ENCODE assay signal across 8 cellular contexts in genomic region chr2:112137516-112138142, GRCh38. TPM values are rescaled to one million over a fixed set of nuclear protein-coding genes. Genes with fewer than 3 reads are reported as not detected.
A peak's percentile ranks its signal among the peaks of the same experiment; 100 is the strongest.
DNase-seq lines count a peak whose midpoint lies in the region; ATAC-seq and TF ChIP-seq lines count a peak whose summit lies in the region.

No MANE protein-coding gene starts in this region.

- no peak for TF ChIP-seq POLR2A in sigmoid colon (IDR thresholded peaks at IDR 0.05)

- peaks cover 0 to 13% (median 7%) of the 10 kb centered on the region in 4 donors for H3K4me1 ChIP-seq in sigmoid colon

- peaks cover 3% of the 10 kb centered on the region for H3K36me3 Mint-ChIP-seq in activated naive CD4-positive, alpha-beta T cell treated with anti-CD3 and anti-CD28 coated beads, Interleukin-2, amount 50 U/mL, for 24 hours
- H3K36me3 Mint-ChIP-seq in activated CD4-positive, alpha-beta memory T cell treated with anti-CD3 and anti-CD28 coated beads for 36 hours: peaks cover 4% of the 10 kb centered on the region

- no peak for TF ChIP-seq EP300 in sigmoid colon (IDR thresholded peaks at IDR 0.05)

- peak overlapping the region in 3 of 4 donors; percentile 48 to 55 (median 53) for H3K4me3 ChIP-seq in sigmoid colon

- no peak for TF ChIP-seq CTCF in sigmoid colon (IDR thresholded peaks at IDR 0.05)

- no peak for DNase-seq in activated naive CD4-positive, alpha-beta T cell (lab: John Stamatoyannopoulos, UW)
- no peak for DNase-seq in activated CD4-positive, alpha-beta memory T cell treated with anti-CD3 and anti-CD28 coated beads for 36 hours
- DNase-seq in left cardiac atrium (no peak), sigmoid colon (no peak), NCI-H187 treated with DMSO at 0.1 percent for 48 hours (lab: John Stamatoyannopoulos, UW) (no peak), nucleus accumbens (lab: John Stamatoyannopoulos, UW) (no peak), SIG-M5 (lab: John Stamatoyannopoulos, UW) (no peak)

- H3K4me3 Mint-ChIP-seq in activated naive CD4-positive, alpha-beta T cell treated with anti-CD3 and anti-CD28 coated beads, Interleukin-2, amount 50 U/mL, for 24 hours: peak overlapping the region; percentile 75
- H3K4me3 Mint-ChIP-seq in activated CD4-positive, alpha-beta memory T cell treated with anti-CD3 and anti-CD28 coated beads for 36 hours: peak overlapping the region; percentile 40

- H3K4me1 Mint-ChIP-seq in activated naive CD4-positive, alpha-beta T cell treated with anti-CD3 and anti-CD28 coated beads, Interleukin-2, amount 50 U/mL, for 24 hours: peaks cover 15% of the 10 kb centered on the region
- H3K4me1 Mint-ChIP-seq in activated CD4-positive, alpha-beta memory T cell treated with anti-CD3 and anti-CD28 coated beads for 36 hours (ENCODE audit: low read depth): peaks cover 8% of the 10 kb centered on the region

- H3K9me3 Mint-ChIP-seq in activated naive CD4-positive, alpha-beta T cell treated with anti-CD3 and anti-CD28 coated beads, Interleukin-2, amount 50 U/mL, for 24 hours: peaks cover 3% of the 10 kb centered on the region
- peaks cover 10% of the 10 kb centered on the region for H3K9me3 Mint-ChIP-seq in activated CD4-positive, alpha-beta memory T cell treated with anti-CD3 and anti-CD28 coated beads for 36 hours

- H3K36me3 ChIP-seq in sigmoid colon: no peaks in the 10 kb centered on the region

- 15 to 30% methylated on average over 15 of the region's 15 CpGs for WGBS in sigmoid colon, 2 donors

- intact Hi-C loops in activated CD4-positive, alpha-beta memory T cell treated with anti-CD3 and anti-CD28 coated beads for 36 hours (cut with micrococcal nuclease): no loop called here
- intact Hi-C loops in left cardiac atrium (cut with DNase I): no loop called here
- intact Hi-C loops in sigmoid colon (cut with DNase I): no loop called here

- POLR2A ChIA-PET in activated CD4-positive, alpha-beta memory T cell treated with anti-CD3 and anti-CD28 coated beads for 36 hours (lab: Charles Lee): interaction anchor here (1.4 kb wide), 1 partner anchor 18 kb away, joined by 4 read pairs; no protein-coding TSS in a partner anchor

- H3K27me3 ChIP-seq in sigmoid colon: peaks cover 7 to 35% (median 11%) of the 10 kb centered on the region in 3 donors

- CTCF ChIA-PET in activated CD4-positive, alpha-beta memory T cell treated with anti-CD3 and anti-CD28 coated beads for 36 hours (lab: Charles Lee): interaction anchor here (0.8 kb wide), 1 partner anchor 16 kb away, joined by 3 read pairs; no protein-coding TSS in a partner anchor

- no peak overlapping the region for H3K27ac ChIP-seq in sigmoid colon

- ATAC-seq in left cardiac atrium: peak; percentile 42 to 45

- peaks cover 19% of the 10 kb centered on the region for H3K27me3 Mint-ChIP-seq in activated naive CD4-positive, alpha-beta T cell treated with anti-CD3 and anti-CD28 coated beads, Interleukin-2, amount 50 U/mL, for 24 hours
- peaks cover 18% of the 10 kb centered on the region for H3K27me3 Mint-ChIP-seq in activated CD4-positive, alpha-beta memory T cell treated with anti-CD3 and anti-CD28 coated beads for 36 hours

- H3K9me3 ChIP-seq in sigmoid colon: no peaks in the 10 kb centered on the region

- peak overlapping the region; percentile 41 for H3K27ac Mint-ChIP-seq in activated naive CD4-positive, alpha-beta T cell treated with anti-CD3 and anti-CD28 coated beads, Interleukin-2, amount 50 U/mL, for 24 hours
- H3K27ac Mint-ChIP-seq in activated CD4-positive, alpha-beta memory T cell treated with anti-CD3 and anti-CD28 coated beads for 36 hours: peak overlapping the region; percentile 15

RNA-seq across cellular contexts. Expression of gene FBLN7, which starts 0.6 kb away (rescaled TPM):
- total RNA-seq in activated CD4-positive, alpha-beta memory T cell treated with anti-CD3 and anti-CD28 coated beads for 36 hours: 10 to 100 TPM; 38.9 to 40.2 TPM
- total RNA-seq in left cardiac atrium (1 to 10 TPM; 1.1 to 2.3 TPM), sigmoid colon (1 to 10 TPM in 2 of 4 donors, under 1 TPM in 2; 0.95 to 1.7 (median 1.0) TPM)
- 1 to 10 TPM in 1 of 3 donors, not detected in 2; 3.3 TPM for polyA plus RNA-seq in sigmoid colon

Comparison
In these comparisons a context has a peak if more than half of its experiments do, and no peak if none do; other contexts are left out.
1. RNA of gene FBLN7, which starts 0.6 kb away (total RNA-seq): 38.9 to 40.2 TPM in activated CD4-positive, alpha-beta memory T cell treated with anti-CD3 and anti-CD28 coated beads for 36 hours; 1.1 to 2.3 TPM in left cardiac atrium and 0.95 to 1.7 TPM in sigmoid colon; every median in the first group is over 10 times any median in the second.